In genomic region chr17:15965510-15965909, GRCh38 we compare ENCODE assay signal across 9 cellular contexts. TPM values are rescaled to one million over a fixed set of nuclear protein-coding genes. Genes with fewer than 3 reads are reported as not detected.
DNase-seq lines count a peak whose midpoint lies in the region; ATAC-seq, FAIRE-seq and TF ChIP-seq lines count a peak whose summit lies in the region.
"Had no signal": no experiment of that assay in that cellular context is flagged by ENCODE, and none has a peak within 500 bp of the region (broad histone marks: within the 10 kb centered on the region; RNA-seq: fewer than 3 reads in every experiment).

No MANE protein-coding gene starts in this region.

- H3K9ac ChIP-seq in H1 (replicated peaks in 1 of 4; ENCODE audit: extremely low read depth in 1 of 4, low read depth in 3 of 4, low read length in 3 of 4) = peak overlapping the region in 1 of 4 experiments; percentile 4; a peak in 1 of 7 replicates

- peak overlapping the region; percentile 97 for H2BK12ac ChIP-seq in H1 (ENCODE audit: low read depth, low read length)

- H3K79me1 ChIP-seq in H1 (ENCODE audit: low read depth, low read length) = 0 out of 2 replicates have a peak, but pooled peaks cover 3% of the 10 kb centered on the region

- H3K27ac ChIP-seq in H1 (ENCODE audit: low read depth, low read length) (peak overlapping the region; percentile 27; the same call in 1 of the 2 replicates), neutrophil (peak overlapping the region; percentile 49)

- no peaks in the 10 kb centered on the region for H3K79me2 ChIP-seq in H1 (ENCODE audit: control insufficient read depth in 1 of 2, insufficient read depth in 2 of 2, low read length in 2 of 2)

- peak overlapping the region; percentile 51; the same call in 1 of the 2 replicates for H2BK15ac ChIP-seq in H1 (ENCODE audit: low read length)

- CTCF ChIA-PET in H1 (lab: Charles Lee; ENCODE audit: partially characterized antibody) = interaction anchor here (1.0 to 3.9 kb wide), 5 partner anchors 10 to 33 kb away, joined by 4 to 24 read pairs (median 5); partner anchors contain the start of genes ADORA2B, TTC19 and ZSWIM7

- no peak for TF ChIP-seq POLR2A in H1 (IDR thresholded peaks at IDR 0.05; ENCODE audit: control extremely low read depth in 1 of 2, low read depth in 2 of 2, low read length in 2 of 2)

- H3K18ac ChIP-seq in H1 (ENCODE audit: extremely low read depth, low read length) = peak overlapping the region; percentile 64; the same call in 1 of the 2 replicates

- H3K27me3 ChIP-seq in H1 (replicated peaks in 1 of 4; ENCODE audit: control insufficient read depth in 3 of 4, extremely low read depth in 1 of 4, insufficient read depth in 3 of 4, low read length in 3 of 4) = 0 out of 7 replicates have a peak, but pooled peaks cover 0 to 2% (median 0%) of the 10 kb centered on the region in 4 experiments
- H3K27me3 ChIP-seq in neutrophil = no peaks in the 10 kb centered on the region

- no peak overlapping the region for H3K23ac ChIP-seq in H1 (ENCODE audit: insufficient read length)

- WGBS in H1 (ENCODE audit: extremely low coverage in 1 of 2, insufficient coverage in 1 of 2, insufficient read length in 1 of 2, insufficient replicate concordance in 2 of 2, low coverage in 1 of 2, low lambda C conversion rate in 2 of 2, missing lambda C conversion rate in 1 of 2), 2 experiments = 51% methylated on average over 6 of the region's 6 CpGs; no CpG with 5 or more reads in 1 of the 2 experiments

- H3K36me3 ChIP-seq in H1 (ENCODE audit: control insufficient read depth in 2 of 4, insufficient read depth in 4 of 4, low read length in 3 of 4) = no peaks in the 10 kb centered on the region
- H3K36me3 ChIP-seq in neutrophil = no peaks in the 10 kb centered on the region

- no peak for ATAC-seq in GM18909 (IDR thresholded peaks at IDR 0.05; ENCODE audit: poor library complexity, unreplicated experiment)

- no peak overlapping the region for H4K8ac ChIP-seq in H1 (ENCODE audit: extremely low read depth, insufficient read depth, low read length)

- peak overlapping the region; percentile 45 for H4K91ac ChIP-seq in H1 (replicated peaks; ENCODE audit: insufficient read length, low read length)

- H2BK120ac ChIP-seq in H1 (replicated peaks; ENCODE audit: low read depth, low read length) = peak overlapping the region; percentile 89

- no peak for TF ChIP-seq EP300 in H1 (IDR thresholded peaks at IDR 0.05; ENCODE audit: borderline replicate concordance in 1 of 2, low read depth in 2 of 2, low read length in 2 of 2)

- H3K9me3 ChIP-seq in H1 (ENCODE audit: insufficient read depth in 2 of 2, low read depth in 1 of 2, low read length in 1 of 2) = no peaks in the 10 kb centered on the region
- H3K9me3 ChIP-seq in neutrophil = no peaks in the 10 kb centered on the region

- DNase-seq in ELF-1 (ENCODE audit: low read depth, low spot score) (peak; percentile 44), NCI-H526 (lab: John Stamatoyannopoulos, UW) (peak; percentile 63 to 65), H1 (ENCODE audit: low read depth in 1 of 2, low spot score in 2 of 2) (no peak), cerebellar cortex (ENCODE audit: low spot score) (no peak), GM13977 (ENCODE audit: low spot score) (no peak)
- DNase-seq: activated CD4-positive, alpha-beta T cell treated with anti-CD3 and anti-CD28 coated beads, Interleukin-2, amount 50 U/mL, for 4 hours; stimulated activated naive CD4-positive, alpha-beta T cell treated with Interleukin-2 at 50 U/mL for 16 hours had no signal

- H3K23me2 ChIP-seq in H1 (ENCODE audit: low read depth, low read length) = peaks cover 5% of the 10 kb centered on the region

- no peak overlapping the region for H4K5ac ChIP-seq in H1 (ENCODE audit: insufficient read length, low read depth, low read length)

- peak overlapping the region in 1 of 4 experiments; percentile 51; a peak in 2 of 8 replicates for H3K4me3 ChIP-seq in H1 (ENCODE audit: extremely low read depth in 1 of 4, insufficient read depth in 2 of 4, low read depth in 3 of 4, low read length in 4 of 4)
- no peak overlapping the region for H3K4me3 ChIP-seq in neutrophil (ENCODE audit: low read depth in 1 of 2, low read length in 1 of 2)

- H2BK20ac ChIP-seq in H1 (ENCODE audit: low read length) = peak overlapping the region; percentile 98; the same call in 1 of the 2 replicates

- H3K56ac ChIP-seq in H1 (replicated peaks; ENCODE audit: insufficient read length, low read depth, low read length) = peak overlapping the region; percentile 5

- in situ Hi-C loops in GM13977 (cut with MboI; ENCODE audit: low pct_unique_long_range_greater_than_20kb, low sequenced_read_pairs, unreplicated experiment) = no loop called here

- no peak for TF ChIP-seq RAD21 in H1 (IDR thresholded peaks at IDR 0.05 in 1 of 2, conservative IDR thresholded peaks at IDR 0.05 in 1 of 2; ENCODE audit: low read depth in 2 of 2, low read length in 2 of 2)

- H3K4me2 ChIP-seq in H1 (ENCODE audit: insufficient read depth in 1 of 2, low read depth in 2 of 2, low read length in 2 of 2) = peak overlapping the region; percentile 72 to 80; a peak in 2 of 4 replicates

- peaks cover 12 to 29% (median 19%) of the 10 kb centered on the region in 4 experiments for H3K4me1 ChIP-seq in H1 (replicated peaks in 1 of 4; ENCODE audit: control insufficient read depth in 3 of 4, insufficient read depth in 4 of 4, low read length in 3 of 4)
- H3K4me1 ChIP-seq in neutrophil (ENCODE audit: control insufficient read depth in 1 of 2, insufficient read depth in 1 of 2, low read depth in 1 of 2, low read length in 1 of 2) = peaks cover 17 to 18% of the 10 kb centered on the region in 2 experiments

- H2BK5ac ChIP-seq in H1 (ENCODE audit: low read depth, low read length) = peak overlapping the region; percentile 92; the same call in 1 of the 2 replicates

- no peak overlapping the region for H3K14ac ChIP-seq in H1 (ENCODE audit: insufficient read length)

- POLR2A ChIA-PET in H1 (lab: Charles Lee; ENCODE audit: partially characterized antibody) = interaction anchor here (1.0 to 3.5 kb wide), 12 partner anchors 8 to 1427 kb away, joined by 3 to 25 read pairs (median 5); partner anchors contain the start of genes ADORA2B, PIGL, TTC19 and ZSWIM7

- no peak for FAIRE-seq in H1 (lab: Jason Lieb, UNC)

- TF ChIP-seq CTCF in H1 (IDR thresholded peaks at IDR 0.05; ENCODE audit: control extremely low read depth in 1 of 3, insufficient read depth in 1 of 3, low read depth in 1 of 3, low read length in 3 of 3) (0 out of 4 replicates have a peak, but pooled peaks of 1 of the 3 experiments have one; percentile 13), neutrophil (IDR thresholded peaks at IDR 0.05) (no peak), GM13977 (IDR thresholded peaks at IDR 0.05; ENCODE audit: extremely low read depth, insufficient read depth, missing control alignments) (no peak)

- peak overlapping the region; percentile 89 for H2AK5ac ChIP-seq in H1 (ENCODE audit: low read depth, low read length)

- H4K20me1 ChIP-seq in H1 (replicated peaks in 1 of 2; ENCODE audit: control insufficient read depth in 1 of 2, insufficient read depth in 2 of 2, low read length in 2 of 2) = no peaks in the 10 kb centered on the region

- H2AFZ ChIP-seq in H1 (ENCODE audit: low read length) = no peak overlapping the region

- peak overlapping the region; percentile 96 for H3K4ac ChIP-seq in H1 (replicated peaks; ENCODE audit: insufficient read length, low read depth, low read length)

TF ChIP-seq in H1, 55 proteins besides CTCF, POLR2A, EP300 and RAD21:
- 0 out of 2 replicates have a peak, but pooled peaks have one; percentile 33 for TF ChIP-seq TAF1 (IDR thresholded peaks at IDR 0.05; ENCODE audit: low read depth, low read length)
- TF ChIP-seq ZNF274 (IDR thresholded peaks at IDR 0.05; ENCODE audit: borderline replicate concordance, extremely low read depth, low read length) = no peak

RNA-seq across cellular contexts. Expression of gene ADORA2B, which starts 20.6 kb away (rescaled TPM):
- 2.6 and 3.3 TPM in 2 replicates for total RNA-seq in H1 (2021; fragmentation: NEBNext Ultra II Directional; extraction: Animal tissue kit (Norgen Biotek cat#: 25700))
- 6.9 and 8.2 TPM in 2 replicates for polyA plus RNA-seq in H1 (2011; rRNA removed)
- 4.8 TPM for polyA plus RNA-seq in H1 (2011; cell fraction: cytosol; rRNA removed)
- 4.8 TPM for polyA plus RNA-seq in H1 (2011; cell fraction: nucleus; rRNA removed)
- polyA plus RNA-seq in H1 (2012, experiment 1 of 2) = 4.1 to 5.4 TPM (median 4.3 TPM) in 4 replicates
- 3.7 TPM for polyA plus RNA-seq in H1 (2012, experiment 2 of 2)
- 1.9 TPM for polyA plus RNA-seq in H1 (2013, experiment 1 of 2)
- 2.3 TPM for polyA plus RNA-seq in H1 (2013, experiment 2 of 2)
- 6.0 TPM in 2 replicates for polyA minus RNA-seq in H1 (2011; rRNA and poly(A)+ RNA removed)
- 3.7 TPM for polyA minus RNA-seq in H1 (2011; cell fraction: cytosol; rRNA and poly(A)+ RNA removed)
- 7.1 TPM for polyA minus RNA-seq in H1 (2011; cell fraction: nucleus; rRNA and poly(A)+ RNA removed)

RNA-seq across cellular contexts. Expression of gene ZSWIM7, which starts 34.0 kb away (rescaled TPM):
- total RNA-seq in H1 (2021; fragmentation: NEBNext Ultra II Directional; extraction: Animal tissue kit (Norgen Biotek cat#: 25700)) = 39.3 and 39.4 TPM in 2 replicates
- polyA plus RNA-seq in H1 (2011; rRNA removed) = 39.0 and 57.7 TPM in 2 replicates
- 56.6 TPM for polyA plus RNA-seq in H1 (2011; cell fraction: cytosol; rRNA removed)
- polyA plus RNA-seq in H1 (2011; cell fraction: nucleus; rRNA removed) = 36.5 TPM
- 36.5 to 48.1 TPM (median 44.0 TPM) in 4 replicates for polyA plus RNA-seq in H1 (2012, experiment 1 of 2)
- 15.0 TPM for polyA plus RNA-seq in H1 (2012, experiment 2 of 2)
- 27.2 TPM for polyA plus RNA-seq in H1 (2013, experiment 1 of 2)
- 28.8 TPM for polyA plus RNA-seq in H1 (2013, experiment 2 of 2)
- 24.2 and 26.3 TPM in 2 replicates for polyA minus RNA-seq in H1 (2011; rRNA and poly(A)+ RNA removed)
- 8.7 TPM for polyA minus RNA-seq in H1 (2011; cell fraction: cytosol; rRNA and poly(A)+ RNA removed)
- 8.5 TPM for polyA minus RNA-seq in H1 (2011; cell fraction: nucleus; rRNA and poly(A)+ RNA removed)

RNA-seq across cellular contexts. Expression of gene TTC19, which starts 34.1 kb away (rescaled TPM):
- 50.7 and 55.0 TPM in 2 replicates for total RNA-seq in H1 (2021; fragmentation: NEBNext Ultra II Directional; extraction: Animal tissue kit (Norgen Biotek cat#: 25700))
- 9.9 and 11.8 TPM in 2 replicates for polyA plus RNA-seq in H1 (2011; rRNA removed)
- polyA plus RNA-seq in H1 (2011; cell fraction: cytosol; rRNA removed) = 14.4 TPM
- polyA plus RNA-seq in H1 (2011; cell fraction: nucleus; rRNA removed) = 27.6 TPM
- 36.1 to 48.9 TPM (median 38.4 TPM) in 4 replicates for polyA plus RNA-seq in H1 (2012, experiment 1 of 2)
- 9.5 TPM for polyA plus RNA-seq in H1 (2012, experiment 2 of 2)
- 38.5 TPM for polyA plus RNA-seq in H1 (2013, experiment 1 of 2)
- polyA plus RNA-seq in H1 (2013, experiment 2 of 2) = 46.4 TPM
- 10.6 and 14.9 TPM in 2 replicates for polyA minus RNA-seq in H1 (2011; rRNA and poly(A)+ RNA removed)
- polyA minus RNA-seq in H1 (2011; cell fraction: cytosol; rRNA and poly(A)+ RNA removed) = 28.7 TPM
- polyA minus RNA-seq in H1 (2011; cell fraction: nucleus; rRNA and poly(A)+ RNA removed) = 33.0 TPM

Comparison
In these comparisons a context has a peak if more than half of its experiments do, and no peak if none do; other contexts are left out.
1. DNase-seq: peak in ELF-1 (single experiment) and NCI-H526 (2 of 2); none in H1 (0 of 2), cerebellar cortex (single experiment) and GM13977 (single experiment).